Comparison of ENCODE assay signal across 32 cellular contexts in genomic region chr14:103898711-103899110, GRCh38. TPM values are rescaled to one million over a fixed set of nuclear protein-coding genes. Genes with fewer than 3 reads are reported as not detected.
"Had no signal": no experiment of that assay in that cellular context is flagged by ENCODE, and none has a peak within 500 bp of the region (broad histone marks: within the 10 kb centered on the region; RNA-seq: fewer than 3 reads in every experiment).

No MANE protein-coding gene starts in this region.

- H3K9me3 ChIP-seq: heart left ventricle, psoas muscle, suprapubic skin, thyroid gland, upper lobe of left lung, uterus had no signal

- FAIRE-seq: frontal cortex, islet of Langerhans had no signal

- DNase-seq: effector CD8-positive, alpha-beta T cell; hippocampal formation; kidney glomerular epithelial cell; occipital lobe; psoas muscle; retina; stimulated activated CD4-positive, alpha-beta T cell treated with anti-CD3 and anti-CD28 coated beads, Interleukin-12 subunit alpha, Interleukin-12 subunit beta, amount 100 ng/mL, for 4 hours; stimulated activated CD4-positive, alpha-beta T cell treated with anti-CD3 and anti-CD28 coated beads, Interleukin-2, amount 100 ng/mL, for 48 hours; stimulated activated naive CD8-positive, alpha-beta T cell treated with anti-CD3 and anti-CD28 coated beads, Interleukin-15, Interleukin-2, amounts not matched to agents 100 U/mL and 50 U/mL, for 24 hours; thyroid gland; uterus had no signal

- H3K79me2 ChIP-seq: parathyroid adenoma had no signal

- H3K4me3 ChIP-seq: coronary artery, heart left ventricle, neural progenitor cell, psoas muscle, skin epidermis, suprapubic skin, thyroid gland, upper lobe of left lung, uterus had no signal

- H3K27ac ChIP-seq: coronary artery, heart left ventricle, neural progenitor cell, parathyroid adenoma, psoas muscle, skin epidermis, suprapubic skin, thyroid gland, upper lobe of left lung, uterus had no signal

- H2AFZ ChIP-seq: neural progenitor cell, parathyroid adenoma had no signal

- ATAC-seq: heart left ventricle; left lobe of liver; natural killer cell treated with Interleukin-12 subunit alpha and Interleukin-12 subunit beta and Interleukin-15 and Interleukin-18, amount 100 ng/mL, for 72 hours; psoas muscle; sciatic nerve; stimulated activated naive CD8-positive, alpha-beta T cell treated with anti-CD3 and anti-CD28 coated beads, Interleukin-15, Interleukin-2, amounts not matched to agents 100 U/mL and 50 U/mL, for 24 hours had no signal

- H3K27me3 ChIP-seq: heart left ventricle, neural progenitor cell, suprapubic skin, thyroid gland, upper lobe of left lung, uterus had no signal

- H3K4me2 ChIP-seq: neural progenitor cell had no signal

- H3K4me1 ChIP-seq: neural progenitor cell, uterus had no signal

- H3K36me3 ChIP-seq: heart left ventricle, neural progenitor cell, suprapubic skin, thyroid gland, upper lobe of left lung, uterus had no signal

RNA-seq across cellular contexts. Expression of gene RD3L, which starts 43.6 kb away (rescaled TPM):
- total RNA-seq: cerebellum; dermis microvascular lymphatic vessel endothelial cell; fibroblast of lung; frontal cortex; glomerular endothelial cell; left lobe of liver; lower leg skin; mammary epithelial cell; mesenteric fat pad; myocyte; natural killer cell treated with Interleukin-12 subunit alpha and Interleukin-12 subunit beta and Interleukin-15 and Interleukin-18, amount 100 ng/mL, for 72 hours; occipital lobe; psoas muscle; sciatic nerve; suprapubic skin; thyroid gland; upper lobe of left lung; uterus had no signal
- polyA plus RNA-seq: esophagus, fibroblast of lung, mammary epithelial cell, psoas muscle had no signal
